In genomic region chr15:25532269-25532668, GRCh38 we compare ENCODE assay signal across 29 cellular contexts.
"Had no signal": no experiment of that assay in that cellular context is flagged by ENCODE, and none has a peak within 500 bp of the region (broad histone marks: within the 10 kb centered on the region; RNA-seq: fewer than 3 reads in every experiment).

No MANE protein-coding gene starts in this region.

- H3K27ac Mint-ChIP-seq: activated CD8-positive, alpha-beta T cell treated with anti-CD3 and anti-CD28 coated beads, Interleukin-2, amount 10 ng/mL, durations not matched to agents 7 days and 5 days; activated naive CD8-positive, alpha-beta T cell treated with anti-CD3 and anti-CD28 coated beads, Interleukin-2, amount 10 ng/mL, durations not matched to agents 7 days and 5 days; T-helper 2 cell treated with Interferon-gamma antibody and Interleukin-4, amounts not matched to agents 5 μg/mL and 100 μg/mL, for 36 hours had no signal

- H3K27me3 Mint-ChIP-seq: activated naive CD8-positive, alpha-beta T cell treated with anti-CD3 and anti-CD28 coated beads, Interleukin-2, amount 10 ng/mL, durations not matched to agents 7 days and 5 days had no signal

- H3K36me3 ChIP-seq: adrenal gland, breast epithelium, MG63, SJSA1 had no signal

- DNase-seq: activated CD4-positive, alpha-beta T cell treated with anti-CD3 and anti-CD28 coated beads for 48 hours; activated CD4-positive, alpha-beta T cell treated with anti-CD3 and anti-CD28 coated beads, Interleukin-2, amount 50 U/mL, for 4 hours; activated CD4-positive, CD25-positive, alpha-beta regulatory T cell treated with anti-CD3 and anti-CD28 coated beads, Interleukin-2, amount 50 U/mL, for 72 hours; activated CD8-positive, alpha-beta memory T cell treated with anti-CD3 and anti-CD28 coated beads, Interleukin-2, amount 50 U/mL, for 48 hours; activated CD8-positive, alpha-beta T cell treated with anti-CD3 and anti-CD28 coated beads, Interleukin-2, amount 10 ng/mL, durations not matched to agents 7 days and 5 days; activated naive CD4-positive, alpha-beta T cell treated with anti-CD3 and anti-CD28 coated beads, Interleukin-2, amount 50 U/mL, for 16 hours; activated naive CD8-positive, alpha-beta T cell treated with anti-CD3 and anti-CD28 coated beads, Interleukin-2, amount 10 ng/mL, durations not matched to agents 7 days and 5 days; activated T-cell treated with anti-CD3 and anti-CD28 coated beads, Interleukin-2, amount 50 U/mL, for 1 hour; adrenal gland; central memory CD4-positive, alpha-beta T cell; MG63; MV-4-11; NCI-H1092 treated with DMSO at 0.1 percent for 48 hours; NCI-H1417 treated with DMSO at 0.1 percent for 48 hours; NCI-H1694; NCI-H2029 treated with DMSO at 0.1 percent for 48 hours; NCI-H446; NCI-H524; NCI-H774; NK-92 treated with Interleukin-12 subunit alpha and Interleukin-12 subunit beta, amount 100 ng/mL, for 24 hours; OCI-M1; RPMI8226; SHP77; SW 1271 had no signal

- H3K9me3 ChIP-seq: adrenal gland, MG63, SJSA1 had no signal

- H3K4me3 Mint-ChIP-seq: activated CD8-positive, alpha-beta T cell treated with anti-CD3 and anti-CD28 coated beads, Interleukin-2, amount 10 ng/mL, durations not matched to agents 7 days and 5 days; activated naive CD8-positive, alpha-beta T cell treated with anti-CD3 and anti-CD28 coated beads, Interleukin-2, amount 10 ng/mL, durations not matched to agents 7 days and 5 days; T-helper 2 cell treated with Interferon-gamma antibody and Interleukin-4, amounts not matched to agents 5 μg/mL and 100 μg/mL, for 36 hours had no signal

- H3K27me3 ChIP-seq: adrenal gland, breast epithelium, MG63, SJSA1 had no signal

- H3K4me3 ChIP-seq: adrenal gland, breast epithelium, MG63, SJSA1 had no signal

- ATAC-seq: activated CD8-positive, alpha-beta T cell treated with anti-CD3 and anti-CD28 coated beads, Interleukin-2, amount 10 ng/mL, durations not matched to agents 7 days and 5 days; Panc1; SK-N-SH treated with all-trans-retinoic acid at 6 μM for 48 hours had no signal

- H3K4me1 Mint-ChIP-seq: activated naive CD8-positive, alpha-beta T cell treated with anti-CD3 and anti-CD28 coated beads, Interleukin-2, amount 10 ng/mL, durations not matched to agents 7 days and 5 days had no signal

- H3K4me1 ChIP-seq: adrenal gland, breast epithelium, SJSA1 had no signal

- H3K27ac ChIP-seq: adrenal gland, breast epithelium, SJSA1 had no signal
